2 cellular contexts compared by ENCODE assay signal in the genomic region with DNA sequence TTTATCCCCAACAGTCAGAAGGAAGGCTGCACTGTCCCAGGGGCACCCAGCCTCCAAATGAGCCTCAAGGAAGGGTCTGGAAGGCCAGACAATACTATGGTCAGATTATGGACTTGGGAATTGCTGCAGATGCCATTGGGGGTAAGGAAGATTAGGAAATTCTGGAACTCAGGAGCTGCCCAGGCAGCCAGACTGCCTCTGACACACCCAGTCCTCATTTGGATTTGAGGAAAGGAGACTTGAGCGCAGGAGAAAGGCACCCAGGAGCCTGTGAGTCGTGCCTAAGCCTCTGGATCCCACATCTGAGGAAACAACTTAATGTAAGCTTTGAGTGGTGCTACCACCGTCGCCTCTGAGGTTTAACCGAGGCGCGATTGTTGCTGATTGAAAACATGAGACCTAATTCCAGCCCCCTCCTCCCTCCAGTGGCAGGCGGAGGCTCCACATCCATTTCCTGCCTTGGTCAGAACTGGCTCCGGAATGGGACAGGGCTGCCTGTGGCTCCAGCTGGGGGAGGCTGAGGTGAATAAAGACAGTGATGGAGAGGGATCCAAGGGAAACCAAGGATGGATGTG.
TF ChIP-seq lines count a peak whose summit lies in the region.

No MANE protein-coding gene starts in this region.

TF ChIP-seq in SK-N-SH, 30 proteins besides CTCF, POLR2A, EP300 and RAD21 (continued from another document):
- TF ChIP-seq, protein P1, sequence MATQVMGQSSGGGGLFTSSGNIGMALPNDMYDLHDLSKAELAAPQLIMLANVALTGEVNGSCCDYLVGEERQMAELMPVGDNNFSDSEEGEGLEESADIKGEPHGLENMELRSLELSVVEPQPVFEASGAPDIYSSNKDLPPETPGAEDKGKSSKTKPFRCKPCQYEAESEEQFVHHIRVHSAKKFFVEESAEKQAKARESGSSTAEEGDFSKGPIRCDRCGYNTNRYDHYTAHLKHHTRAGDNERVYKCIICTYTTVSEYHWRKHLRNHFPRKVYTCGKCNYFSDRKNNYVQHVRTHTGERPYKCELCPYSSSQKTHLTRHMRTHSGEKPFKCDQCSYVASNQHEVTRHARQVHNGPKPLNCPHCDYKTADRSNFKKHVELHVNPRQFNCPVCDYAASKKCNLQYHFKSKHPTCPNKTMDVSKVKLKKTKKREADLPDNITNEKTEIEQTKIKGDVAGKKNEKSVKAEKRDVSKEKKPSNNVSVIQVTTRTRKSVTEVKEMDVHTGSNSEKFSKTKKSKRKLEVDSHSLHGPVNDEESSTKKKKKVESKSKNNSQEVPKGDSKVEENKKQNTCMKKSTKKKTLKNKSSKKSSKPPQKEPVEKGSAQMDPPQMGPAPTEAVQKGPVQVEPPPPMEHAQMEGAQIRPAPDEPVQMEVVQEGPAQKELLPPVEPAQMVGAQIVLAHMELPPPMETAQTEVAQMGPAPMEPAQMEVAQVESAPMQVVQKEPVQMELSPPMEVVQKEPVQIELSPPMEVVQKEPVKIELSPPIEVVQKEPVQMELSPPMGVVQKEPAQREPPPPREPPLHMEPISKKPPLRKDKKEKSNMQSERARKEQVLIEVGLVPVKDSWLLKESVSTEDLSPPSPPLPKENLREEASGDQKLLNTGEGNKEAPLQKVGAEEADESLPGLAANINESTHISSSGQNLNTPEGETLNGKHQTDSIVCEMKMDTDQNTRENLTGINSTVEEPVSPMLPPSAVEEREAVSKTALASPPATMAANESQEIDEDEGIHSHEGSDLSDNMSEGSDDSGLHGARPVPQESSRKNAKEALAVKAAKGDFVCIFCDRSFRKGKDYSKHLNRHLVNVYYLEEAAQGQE (IDR thresholded peaks at IDR 0.05; ENCODE audit: low read depth, low read length) = no peak
- no peak for TF ChIP-seq MEF2A (IDR thresholded peaks at IDR 0.05; ENCODE audit: borderline replicate concordance, low read depth)

TF ChIP-seq in SK-N-SH treated with all-trans-retinoic acid at 6 μM for 48 hours, 23 proteins besides CTCF, POLR2A, EP300 and RAD21 (continued from another document):
- TF ChIP-seq, protein P2, sequence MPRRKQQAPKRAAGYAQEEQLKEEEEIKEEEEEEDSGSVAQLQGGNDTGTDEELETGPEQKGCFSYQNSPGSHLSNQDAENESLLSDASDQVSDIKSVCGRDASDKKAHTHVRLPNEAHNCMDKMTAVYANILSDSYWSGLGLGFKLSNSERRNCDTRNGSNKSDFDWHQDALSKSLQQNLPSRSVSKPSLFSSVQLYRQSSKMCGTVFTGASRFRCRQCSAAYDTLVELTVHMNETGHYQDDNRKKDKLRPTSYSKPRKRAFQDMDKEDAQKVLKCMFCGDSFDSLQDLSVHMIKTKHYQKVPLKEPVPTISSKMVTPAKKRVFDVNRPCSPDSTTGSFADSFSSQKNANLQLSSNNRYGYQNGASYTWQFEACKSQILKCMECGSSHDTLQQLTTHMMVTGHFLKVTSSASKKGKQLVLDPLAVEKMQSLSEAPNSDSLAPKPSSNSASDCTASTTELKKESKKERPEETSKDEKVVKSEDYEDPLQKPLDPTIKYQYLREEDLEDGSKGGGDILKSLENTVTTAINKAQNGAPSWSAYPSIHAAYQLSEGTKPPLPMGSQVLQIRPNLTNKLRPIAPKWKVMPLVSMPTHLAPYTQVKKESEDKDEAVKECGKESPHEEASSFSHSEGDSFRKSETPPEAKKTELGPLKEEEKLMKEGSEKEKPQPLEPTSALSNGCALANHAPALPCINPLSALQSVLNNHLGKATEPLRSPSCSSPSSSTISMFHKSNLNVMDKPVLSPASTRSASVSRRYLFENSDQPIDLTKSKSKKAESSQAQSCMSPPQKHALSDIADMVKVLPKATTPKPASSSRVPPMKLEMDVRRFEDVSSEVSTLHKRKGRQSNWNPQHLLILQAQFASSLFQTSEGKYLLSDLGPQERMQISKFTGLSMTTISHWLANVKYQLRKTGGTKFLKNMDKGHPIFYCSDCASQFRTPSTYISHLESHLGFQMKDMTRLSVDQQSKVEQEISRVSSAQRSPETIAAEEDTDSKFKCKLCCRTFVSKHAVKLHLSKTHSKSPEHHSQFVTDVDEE (CRISPR knock-in tag; IDR thresholded peaks at IDR 0.05) = no peak
- TF ChIP-seq ARNTL (CRISPR knock-in tag; IDR thresholded peaks at IDR 0.05; ENCODE audit: borderline replicate concordance, low read depth) (no peak), TOX (CRISPR knock-in tag; IDR thresholded peaks at IDR 0.05; ENCODE audit: borderline replicate concordance) (no peak)
- TF ChIP-seq, protein P3, sequence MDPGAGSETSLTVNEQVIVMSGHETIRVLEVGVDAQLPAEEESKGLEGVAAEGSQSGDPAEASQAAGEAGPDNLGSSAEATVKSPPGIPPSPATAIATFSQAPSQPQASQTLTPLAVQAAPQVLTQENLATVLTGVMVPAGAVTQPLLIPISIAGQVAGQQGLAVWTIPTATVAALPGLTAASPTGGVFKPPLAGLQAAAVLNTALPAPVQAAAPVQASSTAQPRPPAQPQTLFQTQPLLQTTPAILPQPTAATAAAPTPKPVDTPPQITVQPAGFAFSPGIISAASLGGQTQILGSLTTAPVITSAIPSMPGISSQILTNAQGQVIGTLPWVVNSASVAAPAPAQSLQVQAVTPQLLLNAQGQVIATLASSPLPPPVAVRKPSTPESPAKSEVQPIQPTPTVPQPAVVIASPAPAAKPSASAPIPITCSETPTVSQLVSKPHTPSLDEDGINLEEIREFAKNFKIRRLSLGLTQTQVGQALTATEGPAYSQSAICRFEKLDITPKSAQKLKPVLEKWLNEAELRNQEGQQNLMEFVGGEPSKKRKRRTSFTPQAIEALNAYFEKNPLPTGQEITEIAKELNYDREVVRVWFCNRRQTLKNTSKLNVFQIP (CRISPR knock-in tag; IDR thresholded peaks at IDR 0.05; ENCODE audit: borderline replicate concordance, low read depth) = no peak
- TF ChIP-seq, protein P4, sequence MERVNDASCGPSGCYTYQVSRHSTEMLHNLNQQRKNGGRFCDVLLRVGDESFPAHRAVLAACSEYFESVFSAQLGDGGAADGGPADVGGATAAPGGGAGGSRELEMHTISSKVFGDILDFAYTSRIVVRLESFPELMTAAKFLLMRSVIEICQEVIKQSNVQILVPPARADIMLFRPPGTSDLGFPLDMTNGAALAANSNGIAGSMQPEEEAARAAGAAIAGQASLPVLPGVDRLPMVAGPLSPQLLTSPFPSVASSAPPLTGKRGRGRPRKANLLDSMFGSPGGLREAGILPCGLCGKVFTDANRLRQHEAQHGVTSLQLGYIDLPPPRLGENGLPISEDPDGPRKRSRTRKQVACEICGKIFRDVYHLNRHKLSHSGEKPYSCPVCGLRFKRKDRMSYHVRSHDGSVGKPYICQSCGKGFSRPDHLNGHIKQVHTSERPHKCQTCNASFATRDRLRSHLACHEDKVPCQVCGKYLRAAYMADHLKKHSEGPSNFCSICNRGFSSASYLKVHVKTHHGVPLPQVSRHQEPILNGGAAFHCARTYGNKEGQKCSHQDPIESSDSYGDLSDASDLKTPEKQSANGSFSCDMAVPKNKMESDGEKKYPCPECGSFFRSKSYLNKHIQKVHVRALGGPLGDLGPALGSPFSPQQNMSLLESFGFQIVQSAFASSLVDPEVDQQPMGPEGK (CRISPR knock-in tag; IDR thresholded peaks at IDR 0.05; ENCODE audit: borderline replicate concordance) = no peak
